Comparison of ENCODE assay signal across 16 cellular contexts in genomic region chr21:38311765-38312164, GRCh38. TPM values are rescaled to one million over a fixed set of nuclear protein-coding genes. Genes with fewer than 3 reads are reported as not detected.
A peak's percentile ranks its signal among the peaks of the same experiment; 100 is the strongest.
DNase-seq lines count a peak whose midpoint lies in the region; ATAC-seq and TF ChIP-seq lines count a peak whose summit lies in the region.
"Had no signal": no experiment of that assay in that cellular context is flagged by ENCODE, and none has a peak within 500 bp of the region (broad histone marks: within the 10 kb centered on the region; RNA-seq: fewer than 3 reads in every experiment).

No MANE protein-coding gene starts in this region.

- H3K4me1 ChIP-seq in tibial nerve, result peaks cover 0 to 3% (median 0%) of the 10 kb centered on the region in 4 donors

- no peaks in the 10 kb centered on the region for H3K36me3 ChIP-seq in tibial nerve
- H3K36me3 ChIP-seq: neural progenitor cell, SJSA1 had no signal

- TF ChIP-seq EP300 in tibial nerve (IDR thresholded peaks at IDR 0.05), result no peak

- no peaks in the 10 kb centered on the region for H3K9me3 ChIP-seq in tibial nerve
- H3K9me3 ChIP-seq: SJSA1 had no signal

- no peak overlapping the region for H3K27ac ChIP-seq in tibial nerve
- H3K27ac ChIP-seq: SJSA1 had no signal

- no peak for TF ChIP-seq POLR2A in tibial nerve (IDR thresholded peaks at IDR 0.05)

- H3K4me3 ChIP-seq in tibial nerve, result no peak overlapping the region
- H3K4me3 ChIP-seq: GM23338, K562, neural progenitor cell, SJSA1 had no signal

- H3K27me3 ChIP-seq in tibial nerve, result no peaks in the 10 kb centered on the region
- H3K27me3 ChIP-seq: neural progenitor cell, SJSA1 had no signal

- no peak for ATAC-seq in GM18520 (IDR thresholded peaks at IDR 0.05; ENCODE audit: unreplicated experiment)
- no peak for ATAC-seq in HG03378 (IDR thresholded peaks at IDR 0.05; ENCODE audit: unreplicated experiment)
- ATAC-seq in HG03354 (IDR thresholded peaks at IDR 0.05; ENCODE audit: poor library complexity, severe bottlenecking, unreplicated experiment), result no peak
- ATAC-seq: GM23338; K562; stimulated activated effector memory CD8-positive, alpha-beta T cell treated with anti-CD3 and anti-CD28 coated beads, Interleukin-12 subunit alpha, Interleukin-12 subunit beta, amount 100 ng/mL, for 72 hours had no signal

- TF ChIP-seq CTCF in tibial nerve (IDR thresholded peaks at IDR 0.05), result no peak

- DNase-seq in SIG-M5 treated with dmso at 0.1 percent for 504 hours (lab: John Stamatoyannopoulos, UW; ENCODE audit: unreplicated experiment) (peak; percentile 11), SIG-M5 (lab: John Stamatoyannopoulos, UW) (no peak), NCI-H2196 treated with DMSO at 0.1 percent for 48 hours (lab: John Stamatoyannopoulos, UW; ENCODE audit: unreplicated experiment) (peak; percentile 82), glomerular visceral epithelial cell (ENCODE audit: extremely low spot score) (peak; percentile 97), tibial nerve (ENCODE audit: low spot score in 2 of 2) (no peak)
- DNase-seq: activated gamma-delta T cell treated with Interleukin-2 at 50 U/mL for 16 hours; NCI-H1436 treated with DMSO at 0.1 percent for 48 hours; stimulated activated CD4-positive, alpha-beta T cell treated with anti-CD3 and anti-CD28 coated beads, Interleukin-4, amount 100 ng/mL, for 4 hours had no signal

- WGBS in tibial nerve, 2 donors, result 93% methylated on average over 6 of the region's 6 CpGs

RNA-seq across cellular contexts. Expression of gene KCNJ15, which starts 55.0 kb away (rescaled TPM):
- total RNA-seq in tibial nerve, result 1 to 10 TPM in 1 of 4 donors, under 1 TPM in 3; 0.39 to 2.4 (median 0.43) TPM
- total RNA-seq: GM23338 had no signal

Comparison
In these comparisons a context has a peak if more than half of its experiments do, and no peak if none do; other contexts are left out.
1. DNase-seq: peak in SIG-M5 treated with dmso at 0.1 percent for 504 hours (single experiment), NCI-H2196 treated with DMSO at 0.1 percent for 48 hours (single experiment) and glomerular visceral epithelial cell (single experiment); none in SIG-M5 (single experiment) and tibial nerve (0 of 2).